6 cellular contexts compared by ENCODE assay signal in genomic region chr6:31958412-31958740, GRCh38. TPM values are rescaled to one million over a fixed set of nuclear protein-coding genes. Genes with fewer than 3 reads are reported as not detected.
DNase-seq lines count a peak whose midpoint lies in the region; TF ChIP-seq lines count a peak whose summit lies in the region.

No MANE protein-coding gene starts in this region.

- no peak overlapping the region for H4K5ac ChIP-seq in mesendoderm (ENCODE audit: low read length)

- no peak overlapping the region for H2BK120ac ChIP-seq in mesendoderm (ENCODE audit: low read depth, low read length)

- peaks cover 25% of the 10 kb centered on the region for H3K4me1 Mint-ChIP-seq in activated T-helper 2 cell treated with anti-CD3 and anti-CD28 coated beads, Interferon-gamma antibody, Interleukin-2, Interleukin-4, amounts not matched to agents 10 μg/mL and 5 μg/mL and 100 μg/mL, durations not matched to agents 14 hours and 24 hours and 36 hours (ENCODE audit: low read depth)

- H3F3A ChIP-seq in GM23248 (ENCODE audit: insufficient read depth) = peaks cover 15% of the 10 kb centered on the region; the same call in 1 of the 2 replicates

- H3K36me3 ChIP-seq in GM23248 (ENCODE audit: low read depth) (peaks cover 23% of the 10 kb centered on the region), mesendoderm (ENCODE audit: control insufficient read depth, insufficient read depth, low read length) (peaks cover 6% of the 10 kb centered on the region)

- intact Hi-C loops in activated T-helper 2 cell treated with anti-CD3 and anti-CD28 coated beads, Interferon-gamma antibody, Interleukin-2, Interleukin-4, amounts not matched to agents 10 μg/mL and 5 μg/mL and 100 μg/mL, durations not matched to agents 14 hours and 24 hours and 36 hours (cut with micrococcal nuclease) = loop anchor here (2.0 to 10.0 kb wide), 3 partner anchors 62 to 274 kb away; partner anchors contain the start of genes AGPAT1, EHMT2, LY6G5C and RNF5

- WGBS in GM23248 (ENCODE audit: low coverage in 1 of 2, low lambda C conversion rate in 2 of 2, missing lambda C conversion rate in 2 of 2), 2 experiments = 1 to 6% methylated on average over 11 of the region's 11 CpGs
- no CpG with 5 or more reads among the region's 11 CpGs for whole genome bisulfite sequencing in mesendoderm (ENCODE audit: extremely low coverage, insufficient coverage, low lambda C conversion rate)

- peak overlapping the region; percentile 90 for H3K56ac ChIP-seq in mesendoderm (ENCODE audit: low read length)

- H3K27me3 Mint-ChIP-seq in activated T-helper 2 cell treated with anti-CD3 and anti-CD28 coated beads, Interferon-gamma antibody, Interleukin-2, Interleukin-4, amounts not matched to agents 10 μg/mL and 5 μg/mL and 100 μg/mL, durations not matched to agents 14 hours and 24 hours and 36 hours (ENCODE audit: low read depth) = no peaks in the 10 kb centered on the region

- H4K20me1 ChIP-seq in GM23248 (ENCODE audit: insufficient read depth) = no peaks in the 10 kb centered on the region

- peaks cover 74% of the 10 kb centered on the region for H3K36me3 Mint-ChIP-seq in activated T-helper 2 cell treated with anti-CD3 and anti-CD28 coated beads, Interferon-gamma antibody, Interleukin-2, Interleukin-4, amounts not matched to agents 10 μg/mL and 5 μg/mL and 100 μg/mL, durations not matched to agents 14 hours and 24 hours and 36 hours (ENCODE audit: low read depth)

- no peaks in the 10 kb centered on the region for H3K9me3 ChIP-seq in GM23248 (ENCODE audit: low read depth)

- H4K8ac ChIP-seq in mesendoderm (ENCODE audit: low read depth, low read length) = no peak overlapping the region

- peak overlapping the region; percentile 93 for H3K4me3 Mint-ChIP-seq in activated T-helper 2 cell treated with anti-CD3 and anti-CD28 coated beads, Interferon-gamma antibody, Interleukin-2, Interleukin-4, amounts not matched to agents 10 μg/mL and 5 μg/mL and 100 μg/mL, durations not matched to agents 14 hours and 24 hours and 36 hours (ENCODE audit: low read depth)

- DNase-seq in GM23248 = peak; percentile 44
- DNase-seq in activated T-helper 2 cell treated with anti-CD3 and anti-CD28 coated beads, Interferon-gamma antibody, Interleukin-2, Interleukin-4, amounts not matched to agents 10 μg/mL and 5 μg/mL and 100 μg/mL, durations not matched to agents 14 hours and 24 hours and 36 hours (ENCODE audit: low spot score) = no peak
- no peak for DNase-seq in mesendoderm
- no peak for DNase-seq in NCI-H345 (lab: John Stamatoyannopoulos, UW)
- DNase-seq in HEK293T (ENCODE audit: extremely low spot score) = no peak
- DNase-seq in NCI-H1092 treated with DMSO at 0.1 percent for 48 hours (lab: John Stamatoyannopoulos, UW) = no peak

- H2BK15ac ChIP-seq in mesendoderm (replicated peaks; ENCODE audit: low read depth) = no peak overlapping the region

- H3K79me2 ChIP-seq in GM23248 (ENCODE audit: insufficient read depth) (peaks cover 58% of the 10 kb centered on the region), mesendoderm (ENCODE audit: control insufficient read depth, insufficient read depth, low read length) (peaks cover 18% of the 10 kb centered on the region)

- H3K4me1 ChIP-seq in GM23248 (ENCODE audit: insufficient read depth) = peaks cover 16% of the 10 kb centered on the region
- H3K4me1 ChIP-seq in mesendoderm (ENCODE audit: control insufficient read depth, low read depth, low read length) = peaks cover 5% of the 10 kb centered on the region

- H3K9ac ChIP-seq in GM23248 (peak overlapping the region; percentile 97), mesendoderm (ENCODE audit: low read length) (peak overlapping the region; percentile 88)

- H3K4me2 ChIP-seq in GM23248 (ENCODE audit: unreplicated experiment) (peak overlapping the region; percentile 90), mesendoderm (ENCODE audit: low read length) (peak overlapping the region; percentile 94)

- peak overlapping the region; percentile 96 for H2AFZ ChIP-seq in GM23248

- no peaks in the 10 kb centered on the region for H3K9me2 ChIP-seq in GM23248 (ENCODE audit: insufficient read depth)

- POLR2A ChIA-PET in HEK293T (lab: Yijun Ruan, JAX) = interaction anchor here (0.6 to 8.0 kb wide), 7 partner anchors 9 to 60 kb away, joined by 3 to 84 read pairs (median 3); partner anchors contain the start of genes DXO and ZBTB12

- peak overlapping the region; percentile 99 for H3K4me3 ChIP-seq in GM23248
- H3K4me3 ChIP-seq in mesendoderm (ENCODE audit: low read length) = peak overlapping the region; percentile 92

- no peaks in the 10 kb centered on the region for H3K27me3 ChIP-seq in GM23248 (replicated peaks; ENCODE audit: insufficient read depth)
- H3K27me3 ChIP-seq in mesendoderm (ENCODE audit: insufficient read depth, low read length, poor library complexity) = no peaks in the 10 kb centered on the region

- H3K4ac ChIP-seq in mesendoderm (ENCODE audit: low read depth, low read length) = no peak overlapping the region

- CTCF ChIA-PET in HEK293T (lab: Yijun Ruan, JAX) = interaction anchor here (1.0 kb wide), 1 partner anchor 16 kb away, joined by 3 read pairs; no protein-coding TSS in a partner anchor

- no peak overlapping the region for H2BK5ac ChIP-seq in mesendoderm (ENCODE audit: low read length)

- peak overlapping the region; percentile 31 for H2AK5ac ChIP-seq in mesendoderm (ENCODE audit: low read length)

- H3K18ac ChIP-seq in mesendoderm (ENCODE audit: low read length) = no peak overlapping the region

- H3K27ac ChIP-seq in GM23248 (peak overlapping the region; percentile 77), mesendoderm (ENCODE audit: low read depth, low read length) (no peak overlapping the region)

- in situ Hi-C loops in GM23248 (cut with MboI) = no loop called here

- H3K9me3 Mint-ChIP-seq in activated T-helper 2 cell treated with anti-CD3 and anti-CD28 coated beads, Interferon-gamma antibody, Interleukin-2, Interleukin-4, amounts not matched to agents 10 μg/mL and 5 μg/mL and 100 μg/mL, durations not matched to agents 14 hours and 24 hours and 36 hours = no peaks in the 10 kb centered on the region

- peaks cover 18% of the 10 kb centered on the region for H3K79me1 ChIP-seq in mesendoderm (ENCODE audit: low read length)

- peak overlapping the region; percentile 87 for H3K27ac Mint-ChIP-seq in activated T-helper 2 cell treated with anti-CD3 and anti-CD28 coated beads, Interferon-gamma antibody, Interleukin-2, Interleukin-4, amounts not matched to agents 10 μg/mL and 5 μg/mL and 100 μg/mL, durations not matched to agents 14 hours and 24 hours and 36 hours

- no peak overlapping the region for H3K23ac ChIP-seq in mesendoderm (ENCODE audit: low read length)

TF ChIP-seq in HEK293T, 16 proteins besides CTCF, POLR2A, EP300 and RAD21:
- no peak for TF ChIP-seq FOXM1 (IDR thresholded peaks at IDR 0.05; ENCODE audit: borderline replicate concordance)
- TF ChIP-seq FOXK2 (IDR thresholded peaks at IDR 0.05) = no peak
- TF ChIP-seq BHLHE40 (IDR thresholded peaks at IDR 0.05; ENCODE audit: borderline replicate concordance) = no peak
- no peak for TF ChIP-seq NFRKB (IDR thresholded peaks at IDR 0.05)
- no peak for TF ChIP-seq CTBP1 (IDR thresholded peaks at IDR 0.05; ENCODE audit: borderline replicate concordance)
- no peak for TF ChIP-seq ZNF384 (IDR thresholded peaks at IDR 0.05)
- TF ChIP-seq SUZ12 (IDR thresholded peaks at IDR 0.05) = no peak
- TF ChIP-seq ELF4 (IDR thresholded peaks at IDR 0.05) = no peak

RNA-seq across cellular contexts. Expression of gene NELFE, which starts 0.4 kb away (rescaled TPM):
- 62.9 and 77.9 TPM in 2 replicates for total RNA-seq in GM23248 (2014; rRNA removed; shearing (Covaris generic))
- 108 and 114 TPM in 2 replicates for polyA plus RNA-seq in GM23248 (2016; fragmentation: Nextera tagmentation; extraction: Ambion mirVana)
- total RNA-seq in activated T-helper 2 cell treated with anti-CD3 and anti-CD28 coated beads, Interferon-gamma antibody, Interleukin-2, Interleukin-4, amounts not matched to agents 10 μg/mL and 5 μg/mL and 100 μg/mL, durations not matched to agents 14 hours and 24 hours and 36 hours = 81.2 and 82.0 TPM in 2 replicates
- 61.2 TPM for polyA plus RNA-seq in mesendoderm (2013, experiment 1 of 2)
- 62.3 TPM for polyA plus RNA-seq in mesendoderm (2013, experiment 2 of 2)

RNA-seq across cellular contexts. Expression of gene SKIC2, which starts 0.6 kb away (rescaled TPM):
- total RNA-seq in GM23248 (2014; rRNA removed; shearing (Covaris generic)) = 54.9 and 65.4 TPM in 2 replicates
- polyA plus RNA-seq in GM23248 (2016; fragmentation: Nextera tagmentation; extraction: Ambion mirVana) = 46.9 and 47.7 TPM in 2 replicates
- total RNA-seq in activated T-helper 2 cell treated with anti-CD3 and anti-CD28 coated beads, Interferon-gamma antibody, Interleukin-2, Interleukin-4, amounts not matched to agents 10 μg/mL and 5 μg/mL and 100 μg/mL, durations not matched to agents 14 hours and 24 hours and 36 hours = 93.7 and 99.5 TPM in 2 replicates
- polyA plus RNA-seq in mesendoderm (2013, experiment 1 of 2) = 19.4 TPM
- 20.0 TPM for polyA plus RNA-seq in mesendoderm (2013, experiment 2 of 2)

RNA-seq across cellular contexts. Expression of gene CFB, which starts 12.5 kb away (rescaled TPM):
- total RNA-seq in GM23248 (2014; rRNA removed; shearing (Covaris generic)) = 4.4 and 7.3 TPM in 2 replicates
- polyA plus RNA-seq in GM23248 (2016; fragmentation: Nextera tagmentation; extraction: Ambion mirVana) = 3.4 and 3.9 TPM in 2 replicates
- 0.16 TPM in 1 of 2 replicates, not detected in the other for total RNA-seq in activated T-helper 2 cell treated with anti-CD3 and anti-CD28 coated beads, Interferon-gamma antibody, Interleukin-2, Interleukin-4, amounts not matched to agents 10 μg/mL and 5 μg/mL and 100 μg/mL, durations not matched to agents 14 hours and 24 hours and 36 hours
- 0.04 TPM for polyA plus RNA-seq in mesendoderm (2013, experiment 1 of 2)
- polyA plus RNA-seq in mesendoderm (2013, experiment 2 of 2) = not detected

RNA-seq across cellular contexts. Expression of gene DXO, which starts 13.6 kb away (rescaled TPM):
- 24.2 and 31.0 TPM in 2 replicates for total RNA-seq in GM23248 (2014; rRNA removed; shearing (Covaris generic))
- 23.3 and 26.6 TPM in 2 replicates for polyA plus RNA-seq in GM23248 (2016; fragmentation: Nextera tagmentation; extraction: Ambion mirVana)
- 15.7 and 16.6 TPM in 2 replicates for total RNA-seq in activated T-helper 2 cell treated with anti-CD3 and anti-CD28 coated beads, Interferon-gamma antibody, Interleukin-2, Interleukin-4, amounts not matched to agents 10 μg/mL and 5 μg/mL and 100 μg/mL, durations not matched to agents 14 hours and 24 hours and 36 hours
- polyA plus RNA-seq in mesendoderm (2013, experiment 1 of 2) = 10.6 TPM
- polyA plus RNA-seq in mesendoderm (2013, experiment 2 of 2) = 11.7 TPM

RNA-seq across cellular contexts. Expression of gene C4A, which starts 23.5 kb away (rescaled TPM):
- 4.8 and 5.3 TPM in 2 replicates for total RNA-seq in GM23248 (2014; rRNA removed; shearing (Covaris generic))
- 1.3 and 2.4 TPM in 2 replicates for polyA plus RNA-seq in GM23248 (2016; fragmentation: Nextera tagmentation; extraction: Ambion mirVana)
- 2.6 and 3.1 TPM in 2 replicates for total RNA-seq in activated T-helper 2 cell treated with anti-CD3 and anti-CD28 coated beads, Interferon-gamma antibody, Interleukin-2, Interleukin-4, amounts not matched to agents 10 μg/mL and 5 μg/mL and 100 μg/mL, durations not matched to agents 14 hours and 24 hours and 36 hours
- polyA plus RNA-seq in mesendoderm (2013, experiment 1 of 2) = 0.44 TPM
- polyA plus RNA-seq in mesendoderm (2013, experiment 2 of 2) = 0.28 TPM
